1 cellular context compared by ENCODE assay signal in genomic region chr9:81633952-81634421, GRCh38.
TF ChIP-seq lines count a peak whose summit lies in the region.

No MANE protein-coding gene starts in this region.

TF ChIP-seq in HepG2, 621 proteins besides CTCF, POLR2A, EP300 and RAD21 (continued from another document and continues in another):
- TF ChIP-seq, protein P1, sequence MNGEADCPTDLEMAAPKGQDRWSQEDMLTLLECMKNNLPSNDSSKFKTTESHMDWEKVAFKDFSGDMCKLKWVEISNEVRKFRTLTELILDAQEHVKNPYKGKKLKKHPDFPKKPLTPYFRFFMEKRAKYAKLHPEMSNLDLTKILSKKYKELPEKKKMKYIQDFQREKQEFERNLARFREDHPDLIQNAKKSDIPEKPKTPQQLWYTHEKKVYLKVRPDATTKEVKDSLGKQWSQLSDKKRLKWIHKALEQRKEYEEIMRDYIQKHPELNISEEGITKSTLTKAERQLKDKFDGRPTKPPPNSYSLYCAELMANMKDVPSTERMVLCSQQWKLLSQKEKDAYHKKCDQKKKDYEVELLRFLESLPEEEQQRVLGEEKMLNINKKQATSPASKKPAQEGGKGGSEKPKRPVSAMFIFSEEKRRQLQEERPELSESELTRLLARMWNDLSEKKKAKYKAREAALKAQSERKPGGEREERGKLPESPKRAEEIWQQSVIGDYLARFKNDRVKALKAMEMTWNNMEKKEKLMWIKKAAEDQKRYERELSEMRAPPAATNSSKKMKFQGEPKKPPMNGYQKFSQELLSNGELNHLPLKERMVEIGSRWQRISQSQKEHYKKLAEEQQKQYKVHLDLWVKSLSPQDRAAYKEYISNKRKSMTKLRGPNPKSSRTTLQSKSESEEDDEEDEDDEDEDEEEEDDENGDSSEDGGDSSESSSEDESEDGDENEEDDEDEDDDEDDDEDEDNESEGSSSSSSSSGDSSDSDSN (CRISPR knock-in tag; IDR thresholded peaks at IDR 0.05): peak; percentile 41; the same call in 1 of the 2 replicates
- TF ChIP-seq IRF2 (CRISPR knock-in tag; IDR thresholded peaks at IDR 0.05) (peak; percentile 37; the same call in 1 of the 2 replicates), HDAC2 (CRISPR knock-in tag; IDR thresholded peaks at IDR 0.05) (peak; percentile 74), MAFK (conservative IDR thresholded peaks at IDR 0.05 in 1 of 2, IDR thresholded peaks at IDR 0.05 in 1 of 2; ENCODE audit: low read length in 2 of 2) (peak; percentile 72 to 74), ZNF564 (CRISPR knock-in tag; IDR thresholded peaks at IDR 0.05) (no peak), NR2C2 (CRISPR knock-in tag; IDR thresholded peaks at IDR 0.05; ENCODE audit: borderline replicate concordance) (peak; percentile 47; the same call in 1 of the 2 replicates), PAF1 (CRISPR knock-in tag; IDR thresholded peaks at IDR 0.05) (no peak), MEIS2 (CRISPR knock-in tag; IDR thresholded peaks at IDR 0.05) (0 out of 2 replicates have a peak, but pooled peaks have one; percentile 45), MATR3 (CRISPR knock-in tag; IDR thresholded peaks at IDR 0.05) (no peak), FOSL2 (CRISPR knock-in tag; IDR thresholded peaks at IDR 0.05) (peak; percentile 39; the same call in 1 of the 2 replicates), MTA1 (CRISPR knock-in tag; IDR thresholded peaks at IDR 0.05; ENCODE audit: borderline replicate concordance) (peak; percentile 74; the same call in 1 of the 2 replicates), GATAD2A (CRISPR knock-in tag; IDR thresholded peaks at IDR 0.05) (peak; percentile 81), TRAFD1 (CRISPR knock-in tag; IDR thresholded peaks at IDR 0.05; ENCODE audit: borderline replicate concordance) (no peak), PAXIP1 (CRISPR knock-in tag; conservative IDR thresholded peaks at IDR 0.05) (peak; percentile 77), GFI1 (CRISPR knock-in tag; IDR thresholded peaks at IDR 0.05; ENCODE audit: borderline replicate concordance) (peak; percentile 37), ZKSCAN5 (CRISPR knock-in tag; IDR thresholded peaks at IDR 0.05) (peak; percentile 29; the same call in 1 of the 2 replicates), HDAC1 (CRISPR knock-in tag; IDR thresholded peaks at IDR 0.05) (peak; percentile 68; the same call in 1 of the 2 replicates), ZFX (CRISPR knock-in tag; IDR thresholded peaks at IDR 0.05; ENCODE audit: low read depth) (peak; percentile 19; the same call in 1 of the 2 replicates), HMG20A (CRISPR knock-in tag; IDR thresholded peaks at IDR 0.05; ENCODE audit: borderline replicate concordance) (peak; percentile 59; the same call in 1 of the 2 replicates), CREB1 (IDR thresholded peaks at IDR 0.05) (no peak), CREB1 (CRISPR knock-in tag; IDR thresholded peaks at IDR 0.05) (peak; percentile 21; the same call in 1 of the 2 replicates), ZNF431 (CRISPR knock-in tag; IDR thresholded peaks at IDR 0.05; ENCODE audit: borderline replicate concordance, low read depth) (no peak), ZNF790 (CRISPR knock-in tag; IDR thresholded peaks at IDR 0.05; ENCODE audit: borderline replicate concordance) (0 out of 2 replicates have a peak, but pooled peaks have one; percentile 41), ZNF879 (CRISPR knock-in tag; IDR thresholded peaks at IDR 0.05) (no peak), ZNF335 (CRISPR knock-in tag; IDR thresholded peaks at IDR 0.05) (no peak), ZNF556 (CRISPR knock-in tag; IDR thresholded peaks at IDR 0.05; ENCODE audit: borderline replicate concordance) (peak; percentile 38; the same call in 1 of the 2 replicates), ZNF644 (CRISPR knock-in tag; IDR thresholded peaks at IDR 0.05; ENCODE audit: low read depth) (0 out of 2 replicates have a peak, but pooled peaks have one; percentile 49), ZBTB7A (CRISPR knock-in tag; IDR thresholded peaks at IDR 0.05) (no peak), ZMYM4 (CRISPR knock-in tag; IDR thresholded peaks at IDR 0.05) (peak; percentile 78), HIC2 (CRISPR knock-in tag; IDR thresholded peaks at IDR 0.05; ENCODE audit: low read depth) (0 out of 2 replicates have a peak, but pooled peaks have one; percentile 3), ZBTB38 (CRISPR knock-in tag; IDR thresholded peaks at IDR 0.05) (peak; percentile 53; the same call in 1 of the 2 replicates), U2AF2 (IDR thresholded peaks at IDR 0.05; ENCODE audit: low read depth, low read length) (no peak), HOMEZ (CRISPR knock-in tag; IDR thresholded peaks at IDR 0.05; ENCODE audit: low read depth) (peak; percentile 54; the same call in 1 of the 2 replicates), ZNF788 (CRISPR knock-in tag; IDR thresholded peaks at IDR 0.05; ENCODE audit: borderline replicate concordance) (peak; percentile 4; the same call in 1 of the 2 replicates), ZNF350 (CRISPR knock-in tag; IDR thresholded peaks at IDR 0.05; ENCODE audit: borderline replicate concordance, low read depth) (peak; percentile 48; the same call in 1 of the 2 replicates)
- TF ChIP-seq, protein P2, sequence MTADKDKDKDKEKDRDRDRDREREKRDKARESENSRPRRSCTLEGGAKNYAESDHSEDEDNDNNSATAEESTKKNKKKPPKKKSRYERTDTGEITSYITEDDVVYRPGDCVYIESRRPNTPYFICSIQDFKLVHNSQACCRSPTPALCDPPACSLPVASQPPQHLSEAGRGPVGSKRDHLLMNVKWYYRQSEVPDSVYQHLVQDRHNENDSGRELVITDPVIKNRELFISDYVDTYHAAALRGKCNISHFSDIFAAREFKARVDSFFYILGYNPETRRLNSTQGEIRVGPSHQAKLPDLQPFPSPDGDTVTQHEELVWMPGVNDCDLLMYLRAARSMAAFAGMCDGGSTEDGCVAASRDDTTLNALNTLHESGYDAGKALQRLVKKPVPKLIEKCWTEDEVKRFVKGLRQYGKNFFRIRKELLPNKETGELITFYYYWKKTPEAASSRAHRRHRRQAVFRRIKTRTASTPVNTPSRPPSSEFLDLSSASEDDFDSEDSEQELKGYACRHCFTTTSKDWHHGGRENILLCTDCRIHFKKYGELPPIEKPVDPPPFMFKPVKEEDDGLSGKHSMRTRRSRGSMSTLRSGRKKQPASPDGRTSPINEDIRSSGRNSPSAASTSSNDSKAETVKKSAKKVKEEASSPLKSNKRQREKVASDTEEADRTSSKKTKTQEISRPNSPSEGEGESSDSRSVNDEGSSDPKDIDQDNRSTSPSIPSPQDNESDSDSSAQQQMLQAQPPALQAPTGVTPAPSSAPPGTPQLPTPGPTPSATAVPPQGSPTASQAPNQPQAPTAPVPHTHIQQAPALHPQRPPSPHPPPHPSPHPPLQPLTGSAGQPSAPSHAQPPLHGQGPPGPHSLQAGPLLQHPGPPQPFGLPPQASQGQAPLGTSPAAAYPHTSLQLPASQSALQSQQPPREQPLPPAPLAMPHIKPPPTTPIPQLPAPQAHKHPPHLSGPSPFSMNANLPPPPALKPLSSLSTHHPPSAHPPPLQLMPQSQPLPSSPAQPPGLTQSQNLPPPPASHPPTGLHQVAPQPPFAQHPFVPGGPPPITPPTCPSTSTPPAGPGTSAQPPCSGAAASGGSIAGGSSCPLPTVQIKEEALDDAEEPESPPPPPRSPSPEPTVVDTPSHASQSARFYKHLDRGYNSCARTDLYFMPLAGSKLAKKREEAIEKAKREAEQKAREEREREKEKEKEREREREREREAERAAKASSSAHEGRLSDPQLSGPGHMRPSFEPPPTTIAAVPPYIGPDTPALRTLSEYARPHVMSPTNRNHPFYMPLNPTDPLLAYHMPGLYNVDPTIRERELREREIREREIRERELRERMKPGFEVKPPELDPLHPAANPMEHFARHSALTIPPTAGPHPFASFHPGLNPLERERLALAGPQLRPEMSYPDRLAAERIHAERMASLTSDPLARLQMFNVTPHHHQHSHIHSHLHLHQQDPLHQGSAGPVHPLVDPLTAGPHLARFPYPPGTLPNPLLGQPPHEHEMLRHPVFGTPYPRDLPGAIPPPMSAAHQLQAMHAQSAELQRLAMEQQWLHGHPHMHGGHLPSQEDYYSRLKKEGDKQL (CRISPR knock-in tag; IDR thresholded peaks at IDR 0.05; ENCODE audit: low read depth): peak; percentile 13; the same call in 1 of the 2 replicates
- TF ChIP-seq, protein P3, sequence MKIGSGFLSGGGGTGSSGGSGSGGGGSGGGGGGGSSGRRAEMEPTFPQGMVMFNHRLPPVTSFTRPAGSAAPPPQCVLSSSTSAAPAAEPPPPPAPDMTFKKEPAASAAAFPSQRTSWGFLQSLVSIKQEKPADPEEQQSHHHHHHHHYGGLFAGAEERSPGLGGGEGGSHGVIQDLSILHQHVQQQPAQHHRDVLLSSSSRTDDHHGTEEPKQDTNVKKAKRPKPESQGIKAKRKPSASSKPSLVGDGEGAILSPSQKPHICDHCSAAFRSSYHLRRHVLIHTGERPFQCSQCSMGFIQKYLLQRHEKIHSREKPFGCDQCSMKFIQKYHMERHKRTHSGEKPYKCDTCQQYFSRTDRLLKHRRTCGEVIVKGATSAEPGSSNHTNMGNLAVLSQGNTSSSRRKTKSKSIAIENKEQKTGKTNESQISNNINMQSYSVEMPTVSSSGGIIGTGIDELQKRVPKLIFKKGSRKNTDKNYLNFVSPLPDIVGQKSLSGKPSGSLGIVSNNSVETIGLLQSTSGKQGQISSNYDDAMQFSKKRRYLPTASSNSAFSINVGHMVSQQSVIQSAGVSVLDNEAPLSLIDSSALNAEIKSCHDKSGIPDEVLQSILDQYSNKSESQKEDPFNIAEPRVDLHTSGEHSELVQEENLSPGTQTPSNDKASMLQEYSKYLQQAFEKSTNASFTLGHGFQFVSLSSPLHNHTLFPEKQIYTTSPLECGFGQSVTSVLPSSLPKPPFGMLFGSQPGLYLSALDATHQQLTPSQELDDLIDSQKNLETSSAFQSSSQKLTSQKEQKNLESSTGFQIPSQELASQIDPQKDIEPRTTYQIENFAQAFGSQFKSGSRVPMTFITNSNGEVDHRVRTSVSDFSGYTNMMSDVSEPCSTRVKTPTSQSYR (CRISPR knock-in tag; IDR thresholded peaks at IDR 0.05; ENCODE audit: borderline replicate concordance): peak; percentile 10; the same call in 1 of the 2 replicates
- TF ChIP-seq, protein P4, sequence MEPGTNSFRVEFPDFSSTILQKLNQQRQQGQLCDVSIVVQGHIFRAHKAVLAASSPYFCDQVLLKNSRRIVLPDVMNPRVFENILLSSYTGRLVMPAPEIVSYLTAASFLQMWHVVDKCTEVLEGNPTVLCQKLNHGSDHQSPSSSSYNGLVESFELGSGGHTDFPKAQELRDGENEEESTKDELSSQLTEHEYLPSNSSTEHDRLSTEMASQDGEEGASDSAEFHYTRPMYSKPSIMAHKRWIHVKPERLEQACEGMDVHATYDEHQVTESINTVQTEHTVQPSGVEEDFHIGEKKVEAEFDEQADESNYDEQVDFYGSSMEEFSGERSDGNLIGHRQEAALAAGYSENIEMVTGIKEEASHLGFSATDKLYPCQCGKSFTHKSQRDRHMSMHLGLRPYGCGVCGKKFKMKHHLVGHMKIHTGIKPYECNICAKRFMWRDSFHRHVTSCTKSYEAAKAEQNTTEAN (CRISPR knock-in tag; conservative IDR thresholded peaks at IDR 0.05): 0 out of 2 replicates have a peak, but pooled peaks have one; percentile 33
